Comparison of ENCODE assay signal across 21 cellular contexts in the genomic region with DNA sequence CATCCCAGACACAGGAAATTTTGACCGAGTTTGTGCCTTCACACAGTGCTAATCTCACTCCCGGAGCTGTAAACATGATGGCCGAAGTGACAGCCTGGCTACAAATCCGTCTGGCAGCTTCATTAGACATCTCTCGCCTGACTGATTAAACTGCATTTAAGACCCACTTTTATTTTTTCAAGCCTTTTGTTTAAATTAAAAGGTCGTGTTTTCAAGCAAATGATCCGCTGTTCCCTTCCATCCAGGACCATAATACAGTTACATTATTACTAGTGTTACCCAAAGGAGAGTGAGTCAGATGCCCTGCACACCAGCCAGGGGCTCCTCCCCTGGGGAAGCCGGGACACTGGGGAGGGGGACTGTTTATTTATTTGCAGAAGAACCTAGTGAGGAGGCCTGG.
"Had no signal": no experiment of that assay in that cellular context is flagged by ENCODE, and none has a peak within 500 bp of the region (broad histone marks: within the 10 kb centered on the region; RNA-seq: fewer than 3 reads in every experiment).

No MANE protein-coding gene starts in this region.

- H3K4me3 ChIP-seq: colonic mucosa, esophagus muscularis mucosa, left ventricle myocardium inferior, mucosa of descending colon, right atrium auricular region, skin epidermis, transverse colon had no signal

- H3K4me1 Mint-ChIP-seq: activated CD4-positive, alpha-beta T cell treated with anti-CD3 and anti-CD28 coated beads for 36 hours had no signal

- H3K27ac Mint-ChIP-seq: activated CD4-positive, alpha-beta memory T cell treated with anti-CD3 and anti-CD28 coated beads for 36 hours; activated CD4-positive, alpha-beta T cell treated with anti-CD3 and anti-CD28 coated beads for 36 hours; activated CD8-positive, alpha-beta memory T cell treated with anti-CD3 and anti-CD28 coated beads, Interleukin-2, amount 10 ng/mL, durations not matched to agents 7 days and 5 days; naive thymus-derived CD4-positive, alpha-beta T cell; T-helper 17 cell had no signal

- H3K27ac ChIP-seq: colonic mucosa, esophagus muscularis mucosa, left ventricle myocardium inferior, neutrophil, right atrium auricular region, skin epidermis, transverse colon had no signal

- FAIRE-seq: kidney had no signal

- H3K9me3 Mint-ChIP-seq: activated CD4-positive, alpha-beta memory T cell treated with anti-CD3 and anti-CD28 coated beads for 36 hours; naive thymus-derived CD4-positive, alpha-beta T cell had no signal

- H3K36me3 Mint-ChIP-seq: activated CD4-positive, alpha-beta memory T cell treated with anti-CD3 and anti-CD28 coated beads for 36 hours; activated CD8-positive, alpha-beta memory T cell treated with anti-CD3 and anti-CD28 coated beads, Interleukin-2, amount 10 ng/mL, durations not matched to agents 7 days and 5 days; naive thymus-derived CD4-positive, alpha-beta T cell had no signal

- H3K36me3 ChIP-seq: colonic mucosa, esophagus muscularis mucosa, left ventricle myocardium inferior, neutrophil, right atrium auricular region, transverse colon had no signal

- H3K4me3 Mint-ChIP-seq: activated CD4-positive, alpha-beta memory T cell treated with anti-CD3 and anti-CD28 coated beads for 36 hours; activated CD4-positive, alpha-beta T cell treated with anti-CD3 and anti-CD28 coated beads for 36 hours; activated CD8-positive, alpha-beta memory T cell treated with anti-CD3 and anti-CD28 coated beads, Interleukin-2, amount 10 ng/mL, durations not matched to agents 7 days and 5 days; naive thymus-derived CD4-positive, alpha-beta T cell; T-helper 17 cell had no signal

- H3K27me3 ChIP-seq: colonic mucosa had no signal

- DNase-seq: activated CD4-positive, alpha-beta memory T cell treated with anti-CD3 and anti-CD28 coated beads for 36 hours; activated CD4-positive, alpha-beta T cell treated with anti-CD3 and anti-CD28 coated beads for 36 hours; activated CD8-positive, alpha-beta memory T cell treated with anti-CD3 and anti-CD28 coated beads, Interleukin-2, amount 10 ng/mL, durations not matched to agents 7 days and 5 days; activated effector memory CD4-positive, alpha-beta T cell treated with Interleukin-2 at 50 U/mL for 16 hours; activated naive CD4-positive, alpha-beta T cell treated with anti-CD3 and anti-CD28 coated beads, Interleukin-2, amount 50 U/mL, for 16 hours; activated T-cell treated with anti-CD3 and anti-CD28 coated beads, Interleukin-2, amount 50 U/mL, for 1 hour; caudate nucleus; colonic mucosa; hypothalamus; kidney; left ventricle myocardium inferior; mucosa of descending colon; naive thymus-derived CD4-positive, alpha-beta T cell; posterior cingulate gyrus; stimulated activated naive CD8-positive, alpha-beta T cell treated with anti-CD3 and anti-CD28 coated beads, Interleukin-15, Interleukin-2, amounts not matched to agents 100 U/mL and 50 U/mL, for 24 hours; T-helper 17 cell; transverse colon had no signal

- ATAC-seq: activated CD4-positive, alpha-beta T cell treated with anti-CD3 and anti-CD28 coated beads for 36 hours; activated CD8-positive, alpha-beta memory T cell treated with anti-CD3 and anti-CD28 coated beads, Interleukin-2, amount 10 ng/mL, durations not matched to agents 7 days and 5 days; mucosa of descending colon; naive thymus-derived CD4-positive, alpha-beta T cell; stimulated activated naive CD8-positive, alpha-beta T cell treated with anti-CD3 and anti-CD28 coated beads, Interleukin-15, Interleukin-2, amounts not matched to agents 100 U/mL and 50 U/mL, for 24 hours; T-helper 17 cell had no signal
